Comparison of ENCODE assay signal across 1 cellular context in genomic region chr14:37591311-37591940, GRCh38.
TF ChIP-seq lines count a peak whose summit lies in the region.

No MANE protein-coding gene starts in this region.

TF ChIP-seq in HepG2, 621 proteins besides CTCF, POLR2A, EP300 and RAD21 (continued from another document and continues in another):
- TF ChIP-seq HINFP (CRISPR knock-in tag; IDR thresholded peaks at IDR 0.05; ENCODE audit: low read depth) (no peak), ZNF33B (CRISPR knock-in tag; IDR thresholded peaks at IDR 0.05) (0 out of 2 replicates have a peak, but pooled peaks have one; percentile 56), MAFF (IDR thresholded peaks at IDR 0.05; ENCODE audit: low read depth, low read length) (no peak), HNF4G (IDR thresholded peaks at IDR 0.05; ENCODE audit: borderline replicate concordance, low read depth, low read length) (no peak), HNF4G (CRISPR knock-in tag; IDR thresholded peaks at IDR 0.05; ENCODE audit: borderline replicate concordance, low read depth) (no peak), ETV6 (CRISPR knock-in tag; conservative IDR thresholded peaks at IDR 0.05) (no peak), HOXA3 (CRISPR knock-in tag; IDR thresholded peaks at IDR 0.05) (no peak), ZMYM4 (CRISPR knock-in tag; IDR thresholded peaks at IDR 0.05) (peak; percentile 10; the same call in 1 of the 2 replicates), MBNL3 (CRISPR knock-in tag; conservative IDR thresholded peaks at IDR 0.05) (no peak), CAMTA2 (CRISPR knock-in tag; IDR thresholded peaks at IDR 0.05; ENCODE audit: borderline replicate concordance) (no peak), ZNF773 (CRISPR knock-in tag; IDR thresholded peaks at IDR 0.05; ENCODE audit: borderline replicate concordance) (peak; percentile 47; the same call in 1 of the 2 replicates), RBM39 (IDR thresholded peaks at IDR 0.05; ENCODE audit: low read depth, low read length, poor library complexity, severe bottlenecking) (peak; percentile 42), ZNF543 (CRISPR knock-in tag; IDR thresholded peaks at IDR 0.05) (0 out of 2 replicates have a peak, but pooled peaks have one; percentile 43), ADNP (CRISPR knock-in tag; IDR thresholded peaks at IDR 0.05) (no peak), HHEX (CRISPR knock-in tag; IDR thresholded peaks at IDR 0.05) (no peak), RXRB (CRISPR knock-in tag; IDR thresholded peaks at IDR 0.05; ENCODE audit: borderline replicate concordance) (no peak), ZNF598 (CRISPR knock-in tag; IDR thresholded peaks at IDR 0.05; ENCODE audit: borderline replicate concordance) (no peak), KLF16 (CRISPR knock-in tag; IDR thresholded peaks at IDR 0.05) (no peak), ZNF607 (CRISPR knock-in tag; IDR thresholded peaks at IDR 0.05; ENCODE audit: borderline replicate concordance) (no peak; the same call in 1 of the 2 replicates), BRCA1 (CRISPR knock-in tag; IDR thresholded peaks at IDR 0.05) (no peak), NRL (CRISPR knock-in tag; IDR thresholded peaks at IDR 0.05; ENCODE audit: borderline replicate concordance) (no peak), RFX3 (CRISPR knock-in tag; IDR thresholded peaks at IDR 0.05) (no peak), KDM1A (CRISPR knock-in tag; IDR thresholded peaks at IDR 0.05) (no peak), ZSCAN21 (CRISPR knock-in tag; IDR thresholded peaks at IDR 0.05; ENCODE audit: borderline replicate concordance) (no peak), PRPF4 (IDR thresholded peaks at IDR 0.05; ENCODE audit: low read depth, low read length, poor library complexity, severe bottlenecking) (no peak), MTERF4 (CRISPR knock-in tag; IDR thresholded peaks at IDR 0.05) (no peak), SAP130 (CRISPR knock-in tag; IDR thresholded peaks at IDR 0.05; ENCODE audit: low read depth) (no peak), PATZ1 (CRISPR knock-in tag; IDR thresholded peaks at IDR 0.05) (no peak; the same call in 1 of the 2 replicates), FOXP4 (CRISPR knock-in tag; IDR thresholded peaks at IDR 0.05) (no peak), DMTF1 (CRISPR knock-in tag; IDR thresholded peaks at IDR 0.05) (no peak), IKZF4 (CRISPR knock-in tag; IDR thresholded peaks at IDR 0.05; ENCODE audit: borderline replicate concordance, low read depth, not compliant biosample characterization) (no peak), ZNF230 (CRISPR knock-in tag; IDR thresholded peaks at IDR 0.05) (no peak), ZNF414 (CRISPR knock-in tag; IDR thresholded peaks at IDR 0.05) (no peak), FOSL1 (CRISPR knock-in tag; IDR thresholded peaks at IDR 0.05; ENCODE audit: borderline replicate concordance) (no peak), ZBTB33 (CRISPR knock-in tag; IDR thresholded peaks at IDR 0.05) (peak; percentile 95), MEIS1 (CRISPR knock-in tag; IDR thresholded peaks at IDR 0.05; ENCODE audit: borderline replicate concordance) (0 out of 2 replicates have a peak, but pooled peaks have one; percentile 19), ZNF326 (CRISPR knock-in tag; IDR thresholded peaks at IDR 0.05; ENCODE audit: borderline replicate concordance) (no peak), TARDBP (CRISPR knock-in tag; IDR thresholded peaks at IDR 0.05) (no peak), USF2 (IDR thresholded peaks at IDR 0.05; ENCODE audit: low read depth, low read length) (no peak), USF2 (CRISPR knock-in tag; IDR thresholded peaks at IDR 0.05; ENCODE audit: borderline replicate concordance) (no peak), CCDC6 (CRISPR knock-in tag; IDR thresholded peaks at IDR 0.05) (no peak), FOXK2 (IDR thresholded peaks at IDR 0.05) (no peak), ZNF768 (CRISPR knock-in tag; IDR thresholded peaks at IDR 0.05) (peak; percentile 20; the same call in 1 of the 2 replicates), PBX2 (CRISPR knock-in tag; IDR thresholded peaks at IDR 0.05) (no peak), ZNF274 (CRISPR knock-in tag; IDR thresholded peaks at IDR 0.05) (peak; percentile 80; the same call in 1 of the 2 replicates), YY1 (IDR thresholded peaks at IDR 0.05; ENCODE audit: insufficient read depth, insufficient replicate concordance, low read depth, low read length) (no peak), FOXC1 (CRISPR knock-in tag; IDR thresholded peaks at IDR 0.05; ENCODE audit: borderline replicate concordance) (peak; percentile 63), ZKSCAN1 (IDR thresholded peaks at IDR 0.05; ENCODE audit: low read length) (no peak), ZSCAN22 (CRISPR knock-in tag; IDR thresholded peaks at IDR 0.05) (no peak), ETS1 (CRISPR knock-in tag; IDR thresholded peaks at IDR 0.05) (no peak), MED1 (CRISPR knock-in tag; IDR thresholded peaks at IDR 0.05) (no peak), RNF2 (conservative IDR thresholded peaks at IDR 0.05; ENCODE audit: low read depth) (no peak)
